23 cellular contexts compared by ENCODE assay signal in the genomic region with DNA sequence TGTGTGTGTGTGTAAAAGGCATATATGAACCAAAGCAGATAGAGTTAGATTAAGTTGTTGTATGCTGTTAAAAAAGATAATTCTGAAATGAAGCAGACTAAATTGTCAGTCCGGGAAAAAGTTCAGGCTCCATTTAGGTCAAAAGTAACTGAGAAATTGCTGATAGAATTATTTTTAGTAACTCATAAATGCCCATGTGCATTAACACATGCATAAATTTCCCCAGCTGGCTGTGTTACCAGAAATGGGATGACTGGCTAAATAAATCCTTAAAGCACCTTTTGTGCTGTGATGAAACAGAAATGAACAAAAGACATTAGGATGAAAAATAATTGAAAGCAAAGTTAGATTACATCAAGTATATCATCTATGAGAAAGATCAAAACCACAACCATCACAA.
A peak's percentile ranks its signal among the peaks of the same experiment; 100 is the strongest.
DNase-seq lines count a peak whose midpoint lies in the region; ATAC-seq and TF ChIP-seq lines count a peak whose summit lies in the region.
"Had no signal": no experiment of that assay in that cellular context is flagged by ENCODE, and none has a peak within 500 bp of the region (broad histone marks: within the 10 kb centered on the region; RNA-seq: fewer than 3 reads in every experiment).

No MANE protein-coding gene starts in this region.

- peaks cover 8% of the 10 kb centered on the region for H3K27me3 ChIP-seq in IMR-90 (ENCODE audit: control insufficient read depth, insufficient read depth, low read length)
- H3K27me3 ChIP-seq in SK-N-SH (ENCODE audit: insufficient read depth) = no peaks in the 10 kb centered on the region
- peaks cover 0 to 4% of the 10 kb centered on the region in 2 experiments for H3K27me3 ChIP-seq in mesenchymal stem cell (ENCODE audit: control insufficient read depth in 1 of 2, insufficient read depth in 1 of 2, low read length in 2 of 2)
- H3K27me3 ChIP-seq: BE2C, BLaER1 had no signal

- no peaks in the 10 kb centered on the region for H4K20me1 ChIP-seq in IMR-90 (ENCODE audit: insufficient read depth, low read length)
- no peaks in the 10 kb centered on the region for H4K20me1 ChIP-seq in SK-N-SH (ENCODE audit: insufficient read depth)
- H4K20me1 ChIP-seq: BLaER1 had no signal

- H2BK12ac ChIP-seq in mesenchymal stem cell (ENCODE audit: low read length in 2 of 2) = no peak overlapping the region

- H3K56ac ChIP-seq in IMR-90 (ENCODE audit: extremely low read depth, insufficient read depth, low read length) = no peak overlapping the region

- H3K4me2 ChIP-seq in IMR-90 (ENCODE audit: low read depth, low read length) (no peak overlapping the region), SK-N-SH (no peak overlapping the region), mesenchymal stem cell (ENCODE audit: low read length, poor library complexity, severe bottlenecking) (no peak overlapping the region)
- H3K4me2 ChIP-seq: BLaER1 had no signal

- POLR2A ChIA-PET in IMR-90 (lab: Charles Lee; ENCODE audit: unreplicated experiment) (interaction anchor here (0.6 kb wide), 1 partner anchor 414 kb away, joined by 3 read pairs; no protein-coding TSS in a partner anchor), SK-N-SH (lab: Yijun Ruan, JAX) (no interaction called here)

- H2AK9ac ChIP-seq in IMR-90 (replicated peaks; ENCODE audit: low read depth, low read length, poor library complexity) = no peak overlapping the region

- no peak overlapping the region for H2AFZ ChIP-seq in IMR-90 (replicated peaks; ENCODE audit: low read length, poor library complexity)
- no peak overlapping the region for H2AFZ ChIP-seq in SK-N-SH (ENCODE audit: low read depth)
- H2AFZ ChIP-seq in mesenchymal stem cell (ENCODE audit: low read depth, low read length) = no peak overlapping the region

- no peak overlapping the region for H3K14ac ChIP-seq in IMR-90 (replicated peaks; ENCODE audit: low read depth, low read length)
- no peak overlapping the region for H3K14ac ChIP-seq in mesenchymal stem cell (ENCODE audit: low read length in 2 of 2)

- no peak for TF ChIP-seq EP300 in SK-N-SH (IDR thresholded peaks at IDR 0.05; ENCODE audit: borderline replicate concordance in 1 of 2, low read depth in 1 of 2, low read length in 1 of 2)

- no peak overlapping the region for H4K5ac ChIP-seq in IMR-90 (ENCODE audit: low read depth, low read length)

- intact Hi-C loops in IMR-90 (cut with micrococcal nuclease) = no loop called here

- H3K4me3 ChIP-seq in IMR-90 (ENCODE audit: insufficient read depth, low read depth, low read length) = no peak overlapping the region
- H3K4me3 ChIP-seq in SK-N-SH (ENCODE audit: low read depth in 2 of 2, low read length in 1 of 2) = no peak overlapping the region
- no peak overlapping the region for H3K4me3 ChIP-seq in mesenchymal stem cell (ENCODE audit: insufficient read depth in 1 of 2, low read depth in 1 of 2, low read length in 2 of 2)
- H3K4me3 ChIP-seq: BLaER1 had no signal

- H4K91ac ChIP-seq in IMR-90 (ENCODE audit: insufficient read depth, low read depth, low read length) (no peak overlapping the region), mesenchymal stem cell (ENCODE audit: low read length) (no peak overlapping the region)

- TF ChIP-seq CTCF in IMR-90 (conservative IDR thresholded peaks at IDR 0.05; ENCODE audit: low read depth, low read length) (no peak), SK-N-SH (IDR thresholded peaks at IDR 0.05) (no peak)

- H3K79me2 ChIP-seq in SK-N-SH (ENCODE audit: insufficient read depth) = no peaks in the 10 kb centered on the region

- H3K9me3 ChIP-seq in IMR-90 (ENCODE audit: control insufficient read depth, insufficient read depth, low read length) = no peaks in the 10 kb centered on the region
- no peaks in the 10 kb centered on the region for H3K9me3 ChIP-seq in SK-N-SH
- no peaks in the 10 kb centered on the region for H3K9me3 ChIP-seq in mesenchymal stem cell (ENCODE audit: control insufficient read depth, low read length)
- H3K9me3 ChIP-seq: BE2C, BLaER1 had no signal

- H3K18ac ChIP-seq in IMR-90 (ENCODE audit: low read depth, low read length) (no peak overlapping the region), mesenchymal stem cell (ENCODE audit: low read depth in 1 of 2, low read length in 2 of 2) (no peak overlapping the region)

- H2BK5ac ChIP-seq in IMR-90 (ENCODE audit: low read depth, low read length, poor library complexity, severe bottlenecking) (peak overlapping the region; percentile 32), mesenchymal stem cell (ENCODE audit: low read depth, low read length, poor library complexity, severe bottlenecking) (no peak overlapping the region)

- H3K9me2 ChIP-seq in SK-N-SH = no peaks in the 10 kb centered on the region

- H3K23ac ChIP-seq in IMR-90 (ENCODE audit: low read depth, low read length) (no peak overlapping the region), mesenchymal stem cell (ENCODE audit: low read length in 2 of 2) (no peak overlapping the region)

- no peak overlapping the region for H2BK20ac ChIP-seq in IMR-90 (ENCODE audit: low read depth, low read length)

- no TSS peak for BruUV-seq in IMR-90 (replicated peaks; lab: Mats Ljungman, UMichigan)

- no peaks in the 10 kb centered on the region for H3F3A ChIP-seq in SK-N-SH (replicated peaks; ENCODE audit: insufficient read depth)

- H2BK120ac ChIP-seq in IMR-90 (ENCODE audit: low read depth, low read length) = no peak overlapping the region
- H2BK120ac ChIP-seq in mesenchymal stem cell (ENCODE audit: low read depth, low read length) = no peak overlapping the region

- H4K8ac ChIP-seq in IMR-90 (ENCODE audit: low read depth in 2 of 2, low read length in 2 of 2) (no peak overlapping the region), mesenchymal stem cell (ENCODE audit: low read length) (no peak overlapping the region)

- CTCF ChIA-PET in IMR-90 (lab: Yijun Ruan, JAX) = no interaction called here
- CTCF ChIA-PET in SK-N-SH (lab: Yijun Ruan, JAX) = interaction anchor here (0.6 to 1.2 kb wide), 2 partner anchors 24 to 103 kb away, joined by 3 read pairs; no protein-coding TSS in a partner anchor

- dilution Hi-C loops in IMR-90 (cut with HindIII; ENCODE audit: low sequenced_read_pairs, unreplicated experiment) = no loop called here

- WGBS in IMR-90 (ENCODE audit: extremely low coverage in 2 of 2, insufficient read length in 1 of 2), 2 experiments = no CpG with 5 or more reads among the region's 1 CpG
- 33% methylated on average over 1 of the region's 1 CpG for WGBS in SK-N-SH (ENCODE audit: low lambda C conversion rate)
- 80% methylated on average over 1 of the region's 1 CpG for WGBS in mesenchymal stem cell

- DNase-seq in IMR-90 (no peak), SK-N-SH (no peak), amniotic epithelial cell (ENCODE audit: low read depth) (peak; percentile 31), mesenchymal stem cell (peak; percentile 6)
- no peak for DNase-seq in activated CD4-positive, alpha-beta T cell treated with anti-CD3 and anti-CD28 coated beads for 1 hour
- no peak for DNase-seq in activated naive CD4-positive, alpha-beta T cell (lab: John Stamatoyannopoulos, UW)
- DNase-seq: 8988T; ACHN; BE2C; C1 segment of cervical spinal cord; CD4-positive, alpha-beta memory T cell; CD4-positive, CD25-positive, alpha-beta regulatory T cell; CD8-positive, alpha-beta memory T cell; COR-L47; DMS 273 treated with DMSO at 0.1 percent for 48 hours; DMS153; DMS53; DMS79; DND-41; GF-D8 had no signal

- peaks cover 5% of the 10 kb centered on the region for H3K4me1 ChIP-seq in IMR-90 (ENCODE audit: control insufficient read depth, insufficient read depth, low read length)
- H3K4me1 ChIP-seq in SK-N-SH (ENCODE audit: control insufficient read depth in 1 of 2, insufficient read depth in 2 of 2, low read depth in 1 of 2, low read length in 1 of 2) = peaks cover 0 to under 1% of the 10 kb centered on the region in 2 experiments; a peak in 1 of 4 replicates
- H3K4me1 ChIP-seq in mesenchymal stem cell (ENCODE audit: control insufficient read depth, insufficient read depth, low read depth, low read length) = peaks cover 2% of the 10 kb centered on the region
- H3K4me1 ChIP-seq: BE2C, BLaER1 had no signal

- H3K4ac ChIP-seq in IMR-90 (ENCODE audit: low read depth, low read length) (no peak overlapping the region), mesenchymal stem cell (ENCODE audit: low read depth in 1 of 2, low read length in 2 of 2) (no peak overlapping the region)

- TF ChIP-seq RAD21 in IMR-90 (IDR thresholded peaks at IDR 0.05; ENCODE audit: low read length) = no peak
- no peak for TF ChIP-seq RAD21 in SK-N-SH (IDR thresholded peaks at IDR 0.05; ENCODE audit: low read length)

- H3K36me3 ChIP-seq in IMR-90 (ENCODE audit: control insufficient read depth, insufficient read depth, low read length) = no peaks in the 10 kb centered on the region
- no peaks in the 10 kb centered on the region for H3K36me3 ChIP-seq in SK-N-SH (replicated peaks in 1 of 2; ENCODE audit: control insufficient read depth in 1 of 2, insufficient read depth in 2 of 2, low read length in 1 of 2)
- H3K36me3 ChIP-seq in mesenchymal stem cell (ENCODE audit: control insufficient read depth in 1 of 2, insufficient read depth in 2 of 2, low read depth in 1 of 2, low read length in 2 of 2) = no peaks in the 10 kb centered on the region
- H3K36me3 ChIP-seq: BE2C, BLaER1 had no signal

- H3K9me1 ChIP-seq in IMR-90 (ENCODE audit: insufficient read depth, low read length) = peaks cover 6% of the 10 kb centered on the region; the same call in 1 of the 2 replicates

- H2BK15ac ChIP-seq in IMR-90 (ENCODE audit: low read depth, low read length) (no peak overlapping the region), mesenchymal stem cell (ENCODE audit: low read depth, poor library complexity, severe bottlenecking) (no peak overlapping the region)

- ATAC-seq in IMR-90 (ENCODE audit: low read depth) (no peak), HG03520 (IDR thresholded peaks at IDR 0.05; ENCODE audit: unreplicated experiment) (no peak), GM21381 (IDR thresholded peaks at IDR 0.05; ENCODE audit: unreplicated experiment) (no peak)

- H3K27ac ChIP-seq in IMR-90 (ENCODE audit: insufficient read depth, low read length) = no peak overlapping the region
- no peak overlapping the region for H3K27ac ChIP-seq in SK-N-SH (ENCODE audit: low read depth in 2 of 2, low read length in 1 of 2)
- no peak overlapping the region for H3K27ac ChIP-seq in mesenchymal stem cell (ENCODE audit: low read length, poor library complexity, severe bottlenecking)
- H3K27ac ChIP-seq: BLaER1 had no signal

- H2AK5ac ChIP-seq in IMR-90 (ENCODE audit: low read depth, low read length) (no peak overlapping the region), mesenchymal stem cell (ENCODE audit: low read length, severe bottlenecking) (no peak overlapping the region)

- TF ChIP-seq POLR2A in IMR-90 (IDR thresholded peaks at IDR 0.05; ENCODE audit: low read depth, low read length) = no peak

- H3K79me1 ChIP-seq in IMR-90 (ENCODE audit: low read depth in 1 of 2, low read length in 2 of 2) = no peaks in the 10 kb centered on the region
- H3K79me1 ChIP-seq in mesenchymal stem cell (replicated peaks; ENCODE audit: low read length, poor library complexity, severe bottlenecking) = no peaks in the 10 kb centered on the region

- H3K9ac ChIP-seq in IMR-90 (ENCODE audit: low read depth, low read length) (no peak overlapping the region), SK-N-SH (no peak overlapping the region), mesenchymal stem cell (ENCODE audit: low read length) (no peak overlapping the region)
- H3K9ac ChIP-seq: BLaER1 had no signal

- in situ Hi-C loops in IMR-90 (cut with MboI; ENCODE audit: low sequenced_read_pairs) = no loop called here

TF ChIP-seq in SK-N-SH, 30 proteins besides CTCF, POLR2A, EP300 and RAD21 (continues in another document):
- TF ChIP-seq MEF2A (IDR thresholded peaks at IDR 0.05; ENCODE audit: borderline replicate concordance, low read depth) = no peak

Comparison
In these comparisons a context has a peak if more than half of its experiments do, and no peak if none do; other contexts are left out.
1. DNase-seq: peak in amniotic epithelial cell (single experiment) and mesenchymal stem cell (single experiment); none in IMR-90 (single experiment), SK-N-SH (single experiment), activated CD4-positive, alpha-beta T cell treated with anti-CD3 and anti-CD28 coated beads for 1 hour (single experiment) and activated naive CD4-positive, alpha-beta T cell (0 of 4).